ENCODE assay signal across 16 cellular contexts in genomic region chr16:11303405-11304138, GRCh38. TPM values are rescaled to one million over a fixed set of nuclear protein-coding genes. Genes with fewer than 3 reads are reported as not detected.
DNase-seq lines count a peak whose midpoint lies in the region; ATAC-seq, FAIRE-seq and TF ChIP-seq lines count a peak whose summit lies in the region.
"Had no signal": no experiment of that assay in that cellular context is flagged by ENCODE, and none has a peak within 500 bp of the region (broad histone marks: within the 10 kb centered on the region; RNA-seq: fewer than 3 reads in every experiment).

No MANE protein-coding gene starts in this region.

- intact Hi-C loops in MCF 10A (cut with micrococcal nuclease) (no loop called here), PC-3 (cut with micrococcal nuclease) (no loop called here)

- H3K4me3 Mint-ChIP-seq in MCF 10A (ENCODE audit: unreplicated experiment) = no peak overlapping the region
- H3K4me3 Mint-ChIP-seq: central memory CD8-positive, alpha-beta T cell had no signal

- no peaks in the 10 kb centered on the region for H3K27me3 ChIP-seq in PC-3 (ENCODE audit: low read length)
- no peaks in the 10 kb centered on the region for H3K27me3 ChIP-seq in foreskin keratinocyte
- no peaks in the 10 kb centered on the region for H3K27me3 ChIP-seq in osteoblast (ENCODE audit: insufficient read depth, low read length)

- H2AFZ ChIP-seq in PC-3 (ENCODE audit: low read length) (peak overlapping the region; percentile 55), osteoblast (ENCODE audit: low read length) (no peak overlapping the region)

- no peaks in the 10 kb centered on the region for H3K9me2 ChIP-seq in PC-3 (replicated peaks; ENCODE audit: low read length)

- no peak overlapping the region for H3K27ac Mint-ChIP-seq in MCF 10A (ENCODE audit: low read depth, unreplicated experiment)
- H3K27ac Mint-ChIP-seq: activated T-helper 2 cell treated with anti-CD3 and anti-CD28 coated beads, Interferon-gamma antibody, Interleukin-2, Interleukin-4, amounts not matched to agents 10 μg/mL and 5 μg/mL and 100 μg/mL, durations not matched to agents 14 hours and 24 hours and 36 hours had no signal

- in situ Hi-C loops in T47D (cut with HindIII; ENCODE audit: low pct_unique_long_range_greater_than_20kb, low sequenced_read_pairs) = no loop called here

- H3K79me2 ChIP-seq in PC-3 (ENCODE audit: low read length) (no peaks in the 10 kb centered on the region), osteoblast (ENCODE audit: insufficient read depth, low read length) (no peaks in the 10 kb centered on the region)

- H3K4me3 ChIP-seq in PC-3 (ENCODE audit: low read length) (0 out of 2 replicates have a peak overlapping the region, but pooled peaks have one; percentile 43), osteoblast (ENCODE audit: insufficient read depth, low read length) (no peak overlapping the region)

- H3K9me3 ChIP-seq in PC-3 (ENCODE audit: low read length) (no peaks in the 10 kb centered on the region), osteoblast (ENCODE audit: low read depth, low read length) (no peaks in the 10 kb centered on the region)

- TF ChIP-seq POLR2A in erythroblast (IDR thresholded peaks at IDR 0.05; ENCODE audit: low read length) = no peak

- no peak for TF ChIP-seq CTCF in MCF 10A (IDR thresholded peaks at IDR 0.05; ENCODE audit: unreplicated experiment)
- no peak for TF ChIP-seq CTCF in PC-3 (conservative IDR thresholded peaks at IDR 0.05; ENCODE audit: low read depth, low read length)
- TF ChIP-seq CTCF in foreskin keratinocyte (conservative IDR thresholded peaks at IDR 0.05) = no peak
- TF ChIP-seq CTCF in osteoblast (IDR thresholded peaks at IDR 0.05; ENCODE audit: extremely low read depth, low read depth, low read length) = no peak

- no peaks in the 10 kb centered on the region for H3K27me3 Mint-ChIP-seq in MCF 10A (ENCODE audit: insufficient read depth, unreplicated experiment)
- H3K27me3 Mint-ChIP-seq: central memory CD8-positive, alpha-beta T cell had no signal

- peak; percentile 45; the same call in 1 of the 2 replicates for ATAC-seq in PC-3
- ATAC-seq in foreskin keratinocyte = peak; percentile 16
- ATAC-seq: left cardiac atrium had no signal

- H3K9ac ChIP-seq in PC-3 (ENCODE audit: low read length) = no peak overlapping the region

- FAIRE-seq in urothelium cell line (lab: Jason Lieb, UNC) = no peak

- no peaks in the 10 kb centered on the region for H3K9me3 Mint-ChIP-seq in MCF 10A (ENCODE audit: unreplicated experiment)
- H3K9me3 Mint-ChIP-seq: activated T-helper 2 cell treated with anti-CD3 and anti-CD28 coated beads, Interferon-gamma antibody, Interleukin-2, Interleukin-4, amounts not matched to agents 10 μg/mL and 5 μg/mL and 100 μg/mL, durations not matched to agents 14 hours and 24 hours and 36 hours; central memory CD8-positive, alpha-beta T cell had no signal

- peaks cover 6% of the 10 kb centered on the region for H3K4me1 Mint-ChIP-seq in MCF 10A (ENCODE audit: insufficient read depth, unreplicated experiment)
- H3K4me1 Mint-ChIP-seq: central memory CD8-positive, alpha-beta T cell had no signal

- CTCF ChIA-PET in MCF 10A (lab: Yijun Ruan, JAX) (interaction anchor here (1.0 kb wide), 1 partner anchor 46 kb away, joined by 3 read pairs; no protein-coding TSS in a partner anchor), PC-3 (lab: Charles Lee) (no interaction called here)

- H3K4me2 ChIP-seq in PC-3 (ENCODE audit: low read length) (peak overlapping the region; percentile 65), osteoblast (ENCODE audit: insufficient read depth, low read length) (no peak overlapping the region)

- H3K4me1 ChIP-seq in PC-3 (ENCODE audit: insufficient read depth, low read length) = no peaks in the 10 kb centered on the region; the same call in 1 of the 2 replicates
- no peaks in the 10 kb centered on the region for H3K4me1 ChIP-seq in foreskin keratinocyte
- H3K4me1 ChIP-seq in osteoblast (ENCODE audit: insufficient read depth, low read length) = no peaks in the 10 kb centered on the region

- DNase-seq in T47D (ENCODE audit: low read depth in 1 of 2, low spot score in 1 of 2) (peak; percentile 60 to 91), MCF 10A (ENCODE audit: unreplicated experiment) (no peak), PC-3 (peak; percentile 56), foreskin keratinocyte (peak; percentile 13 to 57), urothelium cell line (ENCODE audit: low spot score) (peak; percentile 53), erythroblast (lab: John Stamatoyannopoulos, UW) (no peak), osteoblast (ENCODE audit: insufficient read length, low spot score, missing footprints) (no peak), CD1c-positive myeloid dendritic cell (ENCODE audit: extremely low spot score) (no peak)
- DNase-seq: activated CD4-positive, CD25-positive, alpha-beta regulatory T cell; left cardiac atrium; NCI-H1436 treated with DMSO at 0.1 percent for 48 hours had no signal

- H3F3A ChIP-seq in PC-3 (ENCODE audit: low read length, unreplicated experiment) = no peaks in the 10 kb centered on the region

- POLR2A ChIA-PET in MCF 10A (lab: Yijun Ruan, JAX) = no interaction called here
- POLR2A ChIA-PET in PC-3 (lab: Charles Lee; ENCODE audit: unreplicated experiment) = no interaction called here

- no TSS peak for BruUV-seq in MCF 10A (replicated peaks; lab: Mats Ljungman, UMichigan)
- BruUV-seq in PC-3 (replicated peaks; lab: Mats Ljungman, UMichigan) = no TSS peak

- H3K36me3 Mint-ChIP-seq in MCF 10A (ENCODE audit: insufficient read depth, unreplicated experiment) = no peaks in the 10 kb centered on the region

- H3K27ac ChIP-seq in PC-3 (ENCODE audit: low read length) (no peak overlapping the region), foreskin keratinocyte (no peak overlapping the region), osteoblast (ENCODE audit: low read depth, low read length) (no peak overlapping the region)
- H3K27ac ChIP-seq: HL-60 had no signal

- H3K36me3 ChIP-seq in PC-3 (ENCODE audit: low read depth, low read length) = no peaks in the 10 kb centered on the region
- H3K36me3 ChIP-seq in osteoblast (ENCODE audit: insufficient read depth, low read length) = no peaks in the 10 kb centered on the region

- H4K20me1 ChIP-seq in PC-3 (ENCODE audit: low read length) (no peaks in the 10 kb centered on the region), osteoblast (ENCODE audit: insufficient read depth, low read length) (no peaks in the 10 kb centered on the region)

RNA-seq across cellular contexts. Expression of gene PRM1, which starts 22.4 kb away (rescaled TPM):
- total RNA-seq in MCF 10A (2022) (not detected in 2 replicates), PC-3 (2014; rRNA removed) (not detected in 2 replicates), foreskin keratinocyte (not detected in 2 replicates), osteoblast (not detected in 2 replicates)
- not detected in 2 replicates for polyA plus RNA-seq in foreskin keratinocyte
- total RNA-seq: activated T-helper 2 cell treated with anti-CD3 and anti-CD28 coated beads, Interferon-gamma antibody, Interleukin-2, Interleukin-4, amounts not matched to agents 10 μg/mL and 5 μg/mL and 100 μg/mL, durations not matched to agents 14 hours and 24 hours and 36 hours; left cardiac atrium; osteocyte; RPMI7951 had no signal

RNA-seq across cellular contexts. Expression of gene PRM2, which starts 27.3 kb away (rescaled TPM):
- total RNA-seq in MCF 10A (2022) (not detected in 2 replicates), PC-3 (2014; rRNA removed) (not detected in 2 replicates), foreskin keratinocyte (not detected in 2 replicates), osteoblast (not detected in 2 replicates)
- not detected in 2 replicates for polyA plus RNA-seq in foreskin keratinocyte
- total RNA-seq: activated T-helper 2 cell treated with anti-CD3 and anti-CD28 coated beads, Interferon-gamma antibody, Interleukin-2, Interleukin-4, amounts not matched to agents 10 μg/mL and 5 μg/mL and 100 μg/mL, durations not matched to agents 14 hours and 24 hours and 36 hours; left cardiac atrium; osteocyte; RPMI7951 had no signal

RNA-seq across cellular contexts. Expression of gene PRM3, which starts 30.1 kb away (rescaled TPM):
- total RNA-seq in MCF 10A (2022) (not detected in 2 replicates), PC-3 (2014; rRNA removed) (not detected in 2 replicates), foreskin keratinocyte (not detected in 2 replicates), osteoblast (not detected in 2 replicates)
- polyA plus RNA-seq in foreskin keratinocyte = not detected in 2 replicates
- total RNA-seq: activated T-helper 2 cell treated with anti-CD3 and anti-CD28 coated beads, Interferon-gamma antibody, Interleukin-2, Interleukin-4, amounts not matched to agents 10 μg/mL and 5 μg/mL and 100 μg/mL, durations not matched to agents 14 hours and 24 hours and 36 hours; left cardiac atrium; osteocyte; RPMI7951 had no signal

RNA-seq across cellular contexts. Expression of gene TNP2, which starts 34.4 kb away (rescaled TPM):
- not detected in 2 replicates for total RNA-seq in MCF 10A (2022)
- total RNA-seq in PC-3 (2014; rRNA removed) = not detected in 2 replicates
- not detected in 2 replicates for total RNA-seq in foreskin keratinocyte
- not detected in 2 replicates for polyA plus RNA-seq in foreskin keratinocyte
- total RNA-seq in osteoblast = not detected in 2 replicates
- total RNA-seq: activated T-helper 2 cell treated with anti-CD3 and anti-CD28 coated beads, Interferon-gamma antibody, Interleukin-2, Interleukin-4, amounts not matched to agents 10 μg/mL and 5 μg/mL and 100 μg/mL, durations not matched to agents 14 hours and 24 hours and 36 hours; left cardiac atrium; osteocyte; RPMI7951 had no signal

RNA-seq across cellular contexts. Expression of gene RMI2, which starts 41.7 kb away (rescaled TPM):
- total RNA-seq in MCF 10A (2022) = 5.8 and 6.6 TPM in 2 replicates
- total RNA-seq in PC-3 (2014; rRNA removed) = 10.2 and 10.9 TPM in 2 replicates
- total RNA-seq in foreskin keratinocyte = 20.9 and 23.1 TPM in 2 replicates
- polyA plus RNA-seq in foreskin keratinocyte = 25.0 and 29.0 TPM in 2 replicates
- 1.4 and 1.8 TPM in 2 replicates for total RNA-seq in osteoblast

Comparison
In these comparisons a context has a peak if more than half of its experiments do, and no peak if none do; other contexts are left out.
1. DNase-seq: peak in T47D (2 of 2), PC-3 (single experiment), foreskin keratinocyte (2 of 2) and urothelium cell line (single experiment); none in MCF 10A (single experiment), erythroblast (0 of 2), osteoblast (single experiment) and CD1c-positive myeloid dendritic cell (single experiment).